In genomic region chr5:131495536-131496399, GRCh38 we compare ENCODE assay signal across 16 cellular contexts.
DNase-seq lines count a peak whose midpoint lies in the region; ATAC-seq, FAIRE-seq and TF ChIP-seq lines count a peak whose summit lies in the region.
"Had no signal": no experiment of that assay in that cellular context is flagged by ENCODE, and none has a peak within 500 bp of the region (broad histone marks: within the 10 kb centered on the region; RNA-seq: fewer than 3 reads in every experiment).

No MANE protein-coding gene starts in this region.

- H3K27me3 Mint-ChIP-seq in activated T-helper 17 cell treated with anti-CD3 and anti-CD28 coated beads, Interleukin-2, amount 50 U/mL, for 72 hours = no peaks in the 10 kb centered on the region

- no peak for TF ChIP-seq CTCF in GM20000 (IDR thresholded peaks at IDR 0.05; ENCODE audit: extremely low read depth, missing control alignments)
- no peak for TF ChIP-seq CTCF in vagina (IDR thresholded peaks at IDR 0.05)

- ATAC-seq in GM19467 (IDR thresholded peaks at IDR 0.05; ENCODE audit: unreplicated experiment) (peak; percentile 28), HG02943 (IDR thresholded peaks at IDR 0.05; ENCODE audit: low read depth, unreplicated experiment) (peak; percentile 45)
- ATAC-seq in activated T-helper 17 cell treated with anti-CD3 and anti-CD28 coated beads, Interleukin-2, amount 50 U/mL, for 72 hours (replicated peaks) = no peak

- H3K27ac Mint-ChIP-seq in activated T-helper 17 cell treated with anti-CD3 and anti-CD28 coated beads, Interleukin-2, amount 50 U/mL, for 72 hours = peak overlapping the region; percentile 26

- H3K4me1 ChIP-seq in vagina = no peaks in the 10 kb centered on the region
- H3K4me1 ChIP-seq: BLaER1 had no signal

- TF ChIP-seq POLR2A in vagina (IDR thresholded peaks at IDR 0.05) = no peak

- H3K9me3 ChIP-seq in vagina = no peaks in the 10 kb centered on the region
- H3K9me3 ChIP-seq: ascending aorta, BLaER1, SJCRH30 had no signal

- peaks cover 21% of the 10 kb centered on the region for H3K4me1 Mint-ChIP-seq in activated T-helper 17 cell treated with anti-CD3 and anti-CD28 coated beads, Interleukin-2, amount 50 U/mL, for 72 hours

- no peaks in the 10 kb centered on the region for H3K9me3 Mint-ChIP-seq in activated T-helper 17 cell treated with anti-CD3 and anti-CD28 coated beads, Interleukin-2, amount 50 U/mL, for 72 hours

- H3K27ac ChIP-seq in vagina = no peak overlapping the region
- H3K27ac ChIP-seq: ascending aorta, BLaER1, SJCRH30 had no signal

- H3K27me3 ChIP-seq in vagina = no peaks in the 10 kb centered on the region
- H3K27me3 ChIP-seq: ascending aorta, BLaER1, SJCRH30 had no signal

- no peak overlapping the region for H3K4me3 Mint-ChIP-seq in activated T-helper 17 cell treated with anti-CD3 and anti-CD28 coated beads, Interleukin-2, amount 50 U/mL, for 72 hours

- H3K36me3 ChIP-seq in vagina = peaks cover 0 to 21% of the 10 kb centered on the region in 2 donors

- DNase-seq in GM18507 (ENCODE audit: extremely low spot score, insufficient read length, low read depth) (no peak), GM20000 (ENCODE audit: low spot score) (no peak), vagina (ENCODE audit: extremely low spot score in 2 of 2) (no peak), T-helper 1 cell (no peak), AG08396 (ENCODE audit: low spot score) (no peak)
- DNase-seq: KG1; NCI-H1694 treated with DMSO at 0.1 percent for 48 hours; stimulated activated CD4-positive, alpha-beta T cell treated with anti-CD3 and anti-CD28 coated beads, Interleukin-2, amount 100 ng/mL, for 48 hours; stimulated activated naive CD4-positive, alpha-beta T cell had no signal

- H3K36me3 Mint-ChIP-seq in activated T-helper 17 cell treated with anti-CD3 and anti-CD28 coated beads, Interleukin-2, amount 50 U/mL, for 72 hours (ENCODE audit: low read depth) = peaks cover 93% of the 10 kb centered on the region

- intact Hi-C loops in vagina (cut with DNase I) = no loop called here

- no peak overlapping the region for H3K4me3 ChIP-seq in vagina
- H3K4me3 ChIP-seq: ascending aorta, BLaER1, SJCRH30 had no signal

- FAIRE-seq in GM18507 (lab: Jason Lieb, UNC) = peak; percentile 5
- FAIRE-seq: frontal cortex had no signal
